21 cellular contexts compared by ENCODE assay signal in genomic region chr20:30487947-30488926, GRCh38.
"Had no signal": no experiment of that assay in that cellular context is flagged by ENCODE, and none has a peak within 500 bp of the region (broad histone marks: within the 10 kb centered on the region; RNA-seq: fewer than 3 reads in every experiment).

No MANE protein-coding gene starts in this region.

- H3K36me3 Mint-ChIP-seq: neural progenitor cell; stimulated activated memory B cell treated with anti-CD40 and anti-IgM and Interleukin-4, amounts not matched to agents 10 μg/mL and 1 μg/mL and 100 μg/mL, for 72 hours; type B pancreatic cell had no signal

- H3K4me3 Mint-ChIP-seq: activated CD4-positive, alpha-beta T cell treated with anti-CD3 and anti-CD28 coated beads, Interleukin-2, amount 10 ng/mL, durations not matched to agents 24 days and 14 days; activated CD8-positive, alpha-beta T cell treated with anti-CD3 and anti-CD28 coated beads for 36 hours; activated T-helper 17 cell treated with anti-CD3 and anti-CD28 coated beads, Interleukin-2, amount 50 U/mL, for 72 hours; naive thymus-derived CD4-positive, alpha-beta T cell; neural progenitor cell; stimulated activated memory B cell treated with anti-CD40 and anti-IgM and Interleukin-4, amounts not matched to agents 10 μg/mL and 1 μg/mL and 100 μg/mL, for 72 hours; type B pancreatic cell had no signal

- H3K4me1 ChIP-seq: neural progenitor cell, testis had no signal

- H3K27me3 Mint-ChIP-seq: activated CD4-positive, alpha-beta T cell treated with anti-CD3 and anti-CD28 coated beads, Interleukin-2, amount 10 ng/mL, durations not matched to agents 24 days and 14 days; stimulated activated memory B cell treated with anti-CD40 and anti-IgM and Interleukin-4, amounts not matched to agents 10 μg/mL and 1 μg/mL and 100 μg/mL, for 72 hours; type B pancreatic cell had no signal

- H3K36me3 ChIP-seq: brain microvascular endothelial cell, gastroesophageal sphincter, neural progenitor cell, ovary had no signal

- DNase-seq: activated CD4-positive, alpha-beta T cell treated with anti-CD3 and anti-CD28 coated beads, Interleukin-2, amount 10 ng/mL, durations not matched to agents 24 days and 14 days; activated CD8-positive, alpha-beta T cell treated with anti-CD3 and anti-CD28 coated beads for 36 hours; activated naive CD4-positive, alpha-beta T cell treated with Interleukin-2 at 50 U/mL for 16 hours; activated T-cell treated with anti-CD3 and anti-CD28 coated beads, Interleukin-2, amount 50 U/mL, for 1 hour; anterior cingulate cortex; brain microvascular endothelial cell; effector CD4-positive, alpha-beta T cell; naive thymus-derived CD4-positive, alpha-beta T cell; ovary; stimulated activated CD4-positive, alpha-beta T cell treated with anti-CD3 and anti-CD28 coated beads, Interleukin-4, amount 100 ng/mL, for 4 hours; T-helper 1 cell; T-helper 9 cell; testis had no signal

- ATAC-seq: activated CD8-positive, alpha-beta T cell treated with anti-CD3 and anti-CD28 coated beads for 36 hours; activated T-helper 17 cell treated with anti-CD3 and anti-CD28 coated beads, Interleukin-2, amount 50 U/mL, for 72 hours; esophagus mucosa; gastroesophageal sphincter; left lobe of liver; naive thymus-derived CD4-positive, alpha-beta T cell; sciatic nerve; stimulated activated memory B cell treated with anti-CD40 and anti-IgM and Interleukin-4, amounts not matched to agents 10 μg/mL and 1 μg/mL and 100 μg/mL, for 72 hours had no signal

- H3K9me3 ChIP-seq: testis had no signal

- H3K4me1 Mint-ChIP-seq: activated CD4-positive, alpha-beta T cell treated with anti-CD3 and anti-CD28 coated beads, Interleukin-2, amount 10 ng/mL, durations not matched to agents 24 days and 14 days; activated T-helper 17 cell treated with anti-CD3 and anti-CD28 coated beads, Interleukin-2, amount 50 U/mL, for 72 hours; naive thymus-derived CD4-positive, alpha-beta T cell; neural progenitor cell; stimulated activated memory B cell treated with anti-CD40 and anti-IgM and Interleukin-4, amounts not matched to agents 10 μg/mL and 1 μg/mL and 100 μg/mL, for 72 hours had no signal

- H3K27me3 ChIP-seq: brain microvascular endothelial cell, neural progenitor cell, ovary, testis had no signal

- H3K27ac Mint-ChIP-seq: activated CD4-positive, alpha-beta T cell treated with anti-CD3 and anti-CD28 coated beads, Interleukin-2, amount 10 ng/mL, durations not matched to agents 24 days and 14 days; activated CD8-positive, alpha-beta T cell treated with anti-CD3 and anti-CD28 coated beads for 36 hours; activated T-helper 17 cell treated with anti-CD3 and anti-CD28 coated beads, Interleukin-2, amount 50 U/mL, for 72 hours; neural progenitor cell; stimulated activated memory B cell treated with anti-CD40 and anti-IgM and Interleukin-4, amounts not matched to agents 10 μg/mL and 1 μg/mL and 100 μg/mL, for 72 hours; type B pancreatic cell had no signal

- H3K9me3 Mint-ChIP-seq: type B pancreatic cell had no signal

- H3K27ac ChIP-seq: brain microvascular endothelial cell, gastroesophageal sphincter, neural progenitor cell, ovary, testis had no signal

- H3K4me3 ChIP-seq: neural progenitor cell, ovary had no signal
